Comparison of ENCODE assay signal across 35 cellular contexts in the genomic region with DNA sequence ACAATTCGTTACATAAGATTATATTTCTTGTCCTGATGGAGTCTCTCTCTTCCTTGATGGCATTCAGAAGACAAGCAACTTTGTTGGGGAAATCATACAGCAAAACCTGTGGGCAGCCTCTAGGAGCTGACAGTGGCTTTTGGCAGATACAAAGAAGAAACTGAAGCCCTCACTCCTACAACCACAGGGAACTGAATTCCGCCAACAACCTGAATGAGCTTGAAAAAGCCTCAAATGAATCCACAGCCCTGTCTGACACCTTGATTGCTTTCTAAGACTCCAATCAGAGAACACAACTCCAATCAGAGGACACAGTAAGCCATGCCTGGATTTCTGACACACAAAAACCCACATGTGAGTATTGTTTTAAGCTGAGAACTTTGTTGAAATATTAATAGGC.
"Had no signal": no experiment of that assay in that cellular context is flagged by ENCODE, and none has a peak within 500 bp of the region (broad histone marks: within the 10 kb centered on the region; RNA-seq: fewer than 3 reads in every experiment).

No MANE protein-coding gene starts in this region.

- H3K4me3 ChIP-seq: ascending aorta, body of pancreas, breast epithelium, PC-9 had no signal

- ATAC-seq: activated CD8-positive, alpha-beta memory T cell treated with anti-CD3 and anti-CD28 coated beads, Interleukin-2, amount 10 ng/mL, durations not matched to agents 7 days and 5 days; body of pancreas had no signal

- H3K9me3 ChIP-seq: ascending aorta, body of pancreas, breast epithelium had no signal

- H2AFZ ChIP-seq: PC-9 had no signal

- H3K4me2 ChIP-seq: PC-9 had no signal

- H3K27me3 ChIP-seq: ascending aorta, body of pancreas, breast epithelium had no signal

- DNase-seq: activated CD4-positive, alpha-beta memory T cell treated with anti-CD3 and anti-CD28 coated beads, Interleukin-2, amount 10 ng/mL, durations not matched to agents 7 days and 5 days; activated CD4-positive, alpha-beta T cell treated with anti-CD3 and anti-CD28 coated beads for 1 hour; activated CD4-positive, alpha-beta T cell treated with anti-CD3 and anti-CD28 coated beads for 48 hours; activated CD4-positive, CD25-positive, alpha-beta regulatory T cell; activated CD8-positive, alpha-beta memory T cell treated with anti-CD3 and anti-CD28 coated beads for 24 hours; activated CD8-positive, alpha-beta memory T cell treated with anti-CD3 and anti-CD28 coated beads, Interleukin-2, amount 10 ng/mL, durations not matched to agents 7 days and 5 days; activated CD8-positive, alpha-beta memory T cell treated with anti-CD3 and anti-CD28 coated beads, Interleukin-2, amount 50 U/mL, for 48 hours; activated gamma-delta T cell; activated naive CD4-positive, alpha-beta T cell treated with Interleukin-2 at 50 U/mL for 16 hours; activated naive CD8-positive, alpha-beta T cell treated with anti-CD3 and anti-CD28 coated beads, Interleukin-2, amount 10 ng/mL, durations not matched to agents 7 days and 5 days; activated T-cell treated with anti-CD3 and anti-CD28 coated beads, Interleukin-2, amount 50 U/mL, for 1 hour; amygdala; body of pancreas; NCI-H1092 treated with DMSO at 0.1 percent for 48 hours; NCI-H1417; NCI-H146; NCI-H187; NCI-H2029 treated with DMSO at 0.1 percent for 48 hours; NCI-H2107; NCI-H2171; NCI-H510A; NCI-H526; NCI-H748 treated with DMSO at 0.1 percent for 48 hours; NK-92 treated with Interleukin-12 subunit alpha and Interleukin-12 subunit beta, amount 100 ng/mL, for 24 hours; PC-9; Right ventricle myocardium superior; SW 1271; T-helper 1 cell; T-helper 2 cell; T-helper 9 cell had no signal

- H3K27ac ChIP-seq: ascending aorta, body of pancreas, breast epithelium, PC-9, RWPE1, VCaP had no signal

- H3K4me1 ChIP-seq: ascending aorta, body of pancreas, breast epithelium had no signal

- FAIRE-seq: RCC 7860 had no signal

- H3K36me3 ChIP-seq: ascending aorta, breast epithelium had no signal
